ENCODE assay signal across 22 cellular contexts in genomic region chr2:41716497-41716896, GRCh38.
DNase-seq lines count a peak whose midpoint lies in the region; ATAC-seq and TF ChIP-seq lines count a peak whose summit lies in the region.
"Had no signal": no experiment of that assay in that cellular context is flagged by ENCODE, and none has a peak within 500 bp of the region (broad histone marks: within the 10 kb centered on the region; RNA-seq: fewer than 3 reads in every experiment).

No MANE protein-coding gene starts in this region.

- H3K4me3 ChIP-seq in RWPE2 (ENCODE audit: severe bottlenecking) (no peak overlapping the region), thyroid gland (replicated peaks in 1 of 3) (no peak overlapping the region)
- H3K4me3 ChIP-seq: esophagus squamous epithelium, uterus had no signal

- WGBS in thyroid gland, 2 donors = 84 to 87% methylated on average over 5 of the region's 5 CpGs

- no TSS peak for BruUV-seq in Calu3 (replicated peaks; lab: Mats Ljungman, UMichigan)

- H3K4me1 ChIP-seq in RWPE2 (ENCODE audit: insufficient read depth, poor library complexity, severe bottlenecking) (peaks cover 20% of the 10 kb centered on the region), thyroid gland (peaks cover 12 to 15% of the 10 kb centered on the region in 2 donors)
- H3K4me1 ChIP-seq: A549, esophagus squamous epithelium, uterus had no signal

- H3K4me3 Mint-ChIP-seq in activated naive CD8-positive, alpha-beta T cell treated with anti-CD3 and anti-CD28 coated beads, Interleukin-2, amount 50 U/mL, for 24 hours = no peak overlapping the region
- H3K4me3 Mint-ChIP-seq in activated naive CD8-positive, alpha-beta T cell treated with anti-CD3 and anti-CD28 coated beads for 36 hours = no peak overlapping the region
- H3K4me3 Mint-ChIP-seq in Calu3 (ENCODE audit: low read depth, unreplicated experiment) = no peak overlapping the region

- no peaks in the 10 kb centered on the region for H3K27me3 Mint-ChIP-seq in activated naive CD8-positive, alpha-beta T cell treated with anti-CD3 and anti-CD28 coated beads, Interleukin-2, amount 50 U/mL, for 24 hours
- H3K27me3 Mint-ChIP-seq in activated naive CD8-positive, alpha-beta T cell treated with anti-CD3 and anti-CD28 coated beads for 36 hours = no peaks in the 10 kb centered on the region
- H3K27me3 Mint-ChIP-seq in Calu3 (ENCODE audit: unreplicated experiment) = no peaks in the 10 kb centered on the region
- H3K27me3 Mint-ChIP-seq: activated naive CD8-positive, alpha-beta T cell had no signal

- no peak for ATAC-seq in activated naive CD8-positive, alpha-beta T cell treated with anti-CD3 and anti-CD28 coated beads, Interleukin-2, amount 50 U/mL, for 24 hours
- ATAC-seq in RWPE2 (ENCODE audit: low read depth) = no peak
- ATAC-seq in GM21447 (IDR thresholded peaks at IDR 0.05; ENCODE audit: unreplicated experiment) = no peak
- ATAC-seq: natural killer cell, SK-N-SH treated with all-trans-retinoic acid at 6 μM for 48 hours had no signal

- intact Hi-C loops in thyroid gland (cut with DNase I) = no loop called here
- intact Hi-C loops in Calu3 (cut with micrococcal nuclease; ENCODE audit: unreplicated experiment) = no loop called here

- no peaks in the 10 kb centered on the region for H3K27me3 ChIP-seq in RWPE2 (ENCODE audit: insufficient read depth, poor library complexity, severe bottlenecking)
- H3K27me3 ChIP-seq in thyroid gland = no peaks in the 10 kb centered on the region
- H3K27me3 ChIP-seq: esophagus squamous epithelium, uterus had no signal

- CTCF ChIA-PET in Calu3 (lab: Charles Lee) = interaction anchor here (0.5 kb wide), 1 partner anchor 10 kb away, joined by 5 read pairs; no protein-coding TSS in a partner anchor

- DNase-seq in activated naive CD8-positive, alpha-beta T cell treated with anti-CD3 and anti-CD28 coated beads, Interleukin-2, amount 50 U/mL, for 24 hours = no peak
- DNase-seq in activated naive CD8-positive, alpha-beta T cell treated with anti-CD3 and anti-CD28 coated beads for 36 hours = no peak
- peak; percentile 22 to 75 for DNase-seq in NCI-H2081 (lab: John Stamatoyannopoulos, UW)
- no peak for DNase-seq in RWPE2 (ENCODE audit: low spot score)
- no peak for DNase-seq in thyroid gland
- DNase-seq in Calu3 = no peak
- no peak for DNase-seq in SKM-1 (lab: John Stamatoyannopoulos, UW; ENCODE audit: unreplicated experiment)
- DNase-seq: activated CD4-positive, alpha-beta T cell treated with anti-CD3 and anti-CD28 coated beads, Interleukin-2, amount 50 U/mL, for 48 hours; activated T-cell treated with anti-CD3 and anti-CD28 coated beads, Interleukin-2, amount 50 U/mL, for 1 hour; esophagus squamous epithelium; head of caudate nucleus; Karpas-422; natural killer cell; NCI-H1694 treated with DMSO at 0.1 percent for 48 hours; stimulated activated CD4-positive, alpha-beta T cell treated with anti-CD3 and anti-CD28 coated beads, Interleukin-12 subunit alpha, Interleukin-12 subunit beta, amount 100 ng/mL, for 4 hours; stimulated activated naive CD4-positive, alpha-beta T cell treated with Interleukin-2 at 50 U/mL for 16 hours; uterus had no signal

- H3K27ac ChIP-seq in RWPE2 (ENCODE audit: poor library complexity, severe bottlenecking) = peak overlapping the region; percentile 69
- peak overlapping the region; percentile 19 to 34 (median 21) for H3K27ac ChIP-seq in thyroid gland
- H3K27ac ChIP-seq: A549, HL-60 had no signal

- H3K36me3 ChIP-seq in RWPE2 (ENCODE audit: low read depth) (no peaks in the 10 kb centered on the region), thyroid gland (no peaks in the 10 kb centered on the region)
- H3K36me3 ChIP-seq: esophagus squamous epithelium, uterus had no signal

- no peaks in the 10 kb centered on the region for H3K9me3 Mint-ChIP-seq in activated naive CD8-positive, alpha-beta T cell treated with anti-CD3 and anti-CD28 coated beads, Interleukin-2, amount 50 U/mL, for 24 hours
- no peaks in the 10 kb centered on the region for H3K9me3 Mint-ChIP-seq in activated naive CD8-positive, alpha-beta T cell treated with anti-CD3 and anti-CD28 coated beads for 36 hours
- no peaks in the 10 kb centered on the region for H3K9me3 Mint-ChIP-seq in Calu3 (ENCODE audit: low read depth, unreplicated experiment)
- H3K9me3 Mint-ChIP-seq: natural killer cell had no signal

- peak overlapping the region; percentile 70 for H3K27ac Mint-ChIP-seq in activated naive CD8-positive, alpha-beta T cell treated with anti-CD3 and anti-CD28 coated beads, Interleukin-2, amount 50 U/mL, for 24 hours
- H3K27ac Mint-ChIP-seq in activated naive CD8-positive, alpha-beta T cell treated with anti-CD3 and anti-CD28 coated beads for 36 hours = no peak overlapping the region
- no peak overlapping the region for H3K27ac Mint-ChIP-seq in Calu3 (ENCODE audit: unreplicated experiment)

- H3K36me3 Mint-ChIP-seq in activated naive CD8-positive, alpha-beta T cell treated with anti-CD3 and anti-CD28 coated beads, Interleukin-2, amount 50 U/mL, for 24 hours (ENCODE audit: low read depth) = no peaks in the 10 kb centered on the region
- H3K36me3 Mint-ChIP-seq in activated naive CD8-positive, alpha-beta T cell treated with anti-CD3 and anti-CD28 coated beads for 36 hours = no peaks in the 10 kb centered on the region
- H3K36me3 Mint-ChIP-seq in Calu3 (ENCODE audit: insufficient read depth, unreplicated experiment) = no peaks in the 10 kb centered on the region
- H3K36me3 Mint-ChIP-seq: activated naive CD8-positive, alpha-beta T cell; natural killer cell had no signal

- H3K9me3 ChIP-seq in RWPE2 (ENCODE audit: severe bottlenecking) = no peaks in the 10 kb centered on the region
- no peaks in the 10 kb centered on the region for H3K9me3 ChIP-seq in thyroid gland
- H3K9me3 ChIP-seq: A549, esophagus squamous epithelium, uterus had no signal

- TF ChIP-seq POLR2A in thyroid gland (IDR thresholded peaks at IDR 0.05) = no peak

- peaks cover 14% of the 10 kb centered on the region for H3K4me1 Mint-ChIP-seq in activated naive CD8-positive, alpha-beta T cell treated with anti-CD3 and anti-CD28 coated beads, Interleukin-2, amount 50 U/mL, for 24 hours
- peaks cover 10% of the 10 kb centered on the region for H3K4me1 Mint-ChIP-seq in activated naive CD8-positive, alpha-beta T cell treated with anti-CD3 and anti-CD28 coated beads for 36 hours
- H3K4me1 Mint-ChIP-seq in Calu3 (ENCODE audit: low read depth, unreplicated experiment) = peaks cover 14% of the 10 kb centered on the region

- no peak for TF ChIP-seq CTCF in RWPE2 (IDR thresholded peaks at IDR 0.05; ENCODE audit: poor library complexity, severe bottlenecking)
- no peak for TF ChIP-seq CTCF in thyroid gland (IDR thresholded peaks at IDR 0.05)
- TF ChIP-seq CTCF in Calu3 (IDR thresholded peaks at IDR 0.05; ENCODE audit: unreplicated experiment) = no peak

Comparison
In these comparisons a context has a peak if more than half of its experiments do, and no peak if none do; other contexts are left out.
1. DNase-seq: peak in NCI-H2081 (2 of 2); none in activated naive CD8-positive, alpha-beta T cell treated with anti-CD3 and anti-CD28 coated beads, Interleukin-2, amount 50 U/mL, for 24 hours (single experiment), activated naive CD8-positive, alpha-beta T cell treated with anti-CD3 and anti-CD28 coated beads for 36 hours (single experiment), RWPE2 (single experiment), thyroid gland (0 of 2), Calu3 (single experiment) and SKM-1 (single experiment).